12 cellular contexts compared by ENCODE assay signal in the genomic region with DNA sequence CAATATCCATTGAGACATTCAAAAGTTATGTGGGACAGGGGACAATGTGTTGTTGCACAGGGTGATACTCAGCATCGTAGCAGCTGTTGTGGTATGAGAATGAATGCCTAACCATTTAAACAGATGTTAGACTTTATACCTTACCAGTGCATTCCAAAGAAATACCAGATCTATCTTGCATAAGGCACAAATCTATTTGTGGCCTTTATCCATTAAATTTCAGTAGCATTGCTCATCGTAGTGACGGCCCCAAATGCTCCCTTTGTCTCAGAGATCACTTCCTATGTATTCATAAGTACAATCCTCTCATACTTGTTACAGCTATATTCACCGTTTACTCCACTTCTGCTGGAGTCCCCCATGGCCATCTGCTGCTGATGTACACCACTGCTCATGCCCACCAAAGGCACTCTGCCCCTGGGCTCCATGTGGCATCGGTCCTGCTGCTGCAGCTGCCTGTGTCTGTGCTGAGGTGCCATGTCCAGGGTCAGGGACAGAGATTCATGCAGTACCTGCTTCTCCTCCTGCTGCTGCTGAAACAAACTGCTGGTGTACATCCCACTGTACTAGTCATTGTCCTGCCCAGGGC.
DNase-seq lines count a peak whose midpoint lies in the region; ATAC-seq and TF ChIP-seq lines count a peak whose summit lies in the region.
"Had no signal": no experiment of that assay in that cellular context is flagged by ENCODE, and none has a peak within 500 bp of the region (broad histone marks: within the 10 kb centered on the region; RNA-seq: fewer than 3 reads in every experiment).

No MANE protein-coding gene starts in this region.

- no peaks in the 10 kb centered on the region for H3K36me3 Mint-ChIP-seq in activated naive CD4-positive, alpha-beta T cell treated with anti-CD3 and anti-CD28 coated beads, Interleukin-2, amount 10 ng/mL, durations not matched to agents 7 days and 5 days
- no peaks in the 10 kb centered on the region for H3K36me3 Mint-ChIP-seq in activated CD8-positive, alpha-beta T cell treated with anti-CD3 and anti-CD28 coated beads, Interleukin-2, amount 10 ng/mL, durations not matched to agents 7 days and 5 days (ENCODE audit: low read depth)

- ATAC-seq in PC-3 (peak; percentile 66), GM18517 (IDR thresholded peaks at IDR 0.05; ENCODE audit: unreplicated experiment) (no peak)
- ATAC-seq in activated CD8-positive, alpha-beta T cell treated with anti-CD3 and anti-CD28 coated beads, Interleukin-2, amount 10 ng/mL, durations not matched to agents 7 days and 5 days, result no peak
- ATAC-seq: left colon had no signal

- no peaks in the 10 kb centered on the region for H3K9me3 ChIP-seq in PC-3 (ENCODE audit: low read length)
- H3K9me3 ChIP-seq in muscle layer of duodenum (ENCODE audit: control insufficient read depth in 1 of 2, low read length in 2 of 2), result no peaks in the 10 kb centered on the region
- H3K9me3 ChIP-seq: testis had no signal

- POLR2A ChIA-PET in PC-3 (lab: Charles Lee; ENCODE audit: unreplicated experiment), result interaction anchor here (0.7 kb wide), 1 partner anchor 95 kb away, joined by 3 read pairs; no protein-coding TSS in a partner anchor
- POLR2A ChIA-PET in activated CD8-positive, alpha-beta T cell treated with anti-CD3 and anti-CD28 coated beads, Interleukin-2, amount 10 ng/mL, durations not matched to agents 7 days and 5 days (lab: Charles Lee), result no interaction called here

- no peaks in the 10 kb centered on the region for H3K9me2 ChIP-seq in PC-3 (replicated peaks; ENCODE audit: low read length)

- TF ChIP-seq CTCF in PC-3 (conservative IDR thresholded peaks at IDR 0.05; ENCODE audit: low read depth, low read length), result no peak

- H3F3A ChIP-seq in PC-3 (ENCODE audit: low read length, unreplicated experiment), result peaks cover 15% of the 10 kb centered on the region

- no peak overlapping the region for H3K9ac ChIP-seq in PC-3 (ENCODE audit: low read length)

- peak overlapping the region; percentile 47 for H3K4me3 ChIP-seq in PC-3 (ENCODE audit: low read length)
- H3K4me3 ChIP-seq in muscle layer of duodenum (ENCODE audit: low read depth in 1 of 2, low read length in 2 of 2), result peak overlapping the region in 1 of 2 donors; percentile 11
- H3K4me3 ChIP-seq: testis had no signal

- no peak overlapping the region for H3K4me3 Mint-ChIP-seq in activated naive CD4-positive, alpha-beta T cell treated with anti-CD3 and anti-CD28 coated beads, Interleukin-2, amount 10 ng/mL, durations not matched to agents 7 days and 5 days
- no peak overlapping the region for H3K4me3 Mint-ChIP-seq in activated CD8-positive, alpha-beta T cell treated with anti-CD3 and anti-CD28 coated beads, Interleukin-2, amount 10 ng/mL, durations not matched to agents 7 days and 5 days

- H3K4me1 ChIP-seq in PC-3 (ENCODE audit: insufficient read depth, low read length), result peaks cover 56% of the 10 kb centered on the region
- peaks cover 0 to 19% of the 10 kb centered on the region in 2 donors for H3K4me1 ChIP-seq in muscle layer of duodenum (ENCODE audit: control insufficient read depth in 1 of 2, insufficient read depth in 2 of 2, low read length in 2 of 2)
- H3K4me1 ChIP-seq: testis had no signal

- H3K27ac Mint-ChIP-seq in activated naive CD4-positive, alpha-beta T cell treated with anti-CD3 and anti-CD28 coated beads, Interleukin-2, amount 10 ng/mL, durations not matched to agents 7 days and 5 days, result no peak overlapping the region
- H3K27ac Mint-ChIP-seq in activated CD8-positive, alpha-beta T cell treated with anti-CD3 and anti-CD28 coated beads, Interleukin-2, amount 10 ng/mL, durations not matched to agents 7 days and 5 days, result no peak overlapping the region

- H4K20me1 ChIP-seq in PC-3 (ENCODE audit: low read length), result no peaks in the 10 kb centered on the region

- no peaks in the 10 kb centered on the region for H3K4me1 Mint-ChIP-seq in activated naive CD4-positive, alpha-beta T cell treated with anti-CD3 and anti-CD28 coated beads, Interleukin-2, amount 10 ng/mL, durations not matched to agents 7 days and 5 days
- H3K4me1 Mint-ChIP-seq in activated CD8-positive, alpha-beta T cell treated with anti-CD3 and anti-CD28 coated beads, Interleukin-2, amount 10 ng/mL, durations not matched to agents 7 days and 5 days (ENCODE audit: low read depth), result no peaks in the 10 kb centered on the region

- DNase-seq in AG08396 (ENCODE audit: low spot score), result peak; percentile 57
- peak; percentile 92 for DNase-seq in PC-3
- DNase-seq in epidermal melanocyte (ENCODE audit: insufficient read length, low spot score), result peak; percentile 21
- no peak for DNase-seq in activated naive CD4-positive, alpha-beta T cell treated with anti-CD3 and anti-CD28 coated beads, Interleukin-2, amount 10 ng/mL, durations not matched to agents 7 days and 5 days
- DNase-seq in 8988T, result no peak
- DNase-seq in activated CD8-positive, alpha-beta T cell treated with anti-CD3 and anti-CD28 coated beads, Interleukin-2, amount 10 ng/mL, durations not matched to agents 7 days and 5 days, result no peak
- DNase-seq: activated CD4-positive, alpha-beta T cell treated with anti-CD3 and anti-CD28 coated beads for 4 hours; left colon; stimulated activated CD4-positive, alpha-beta T cell treated with anti-CD3 and anti-CD28 coated beads, Interleukin-15, amount 100 ng/mL, for 24 hours; testis had no signal

- intact Hi-C loops in PC-3 (cut with micrococcal nuclease), result loop anchor here (1.0 to 5.0 kb wide), 3 partner anchors 23 to 278 kb away; a partner anchor contains a TSS

- no peaks in the 10 kb centered on the region for H3K9me3 Mint-ChIP-seq in activated naive CD4-positive, alpha-beta T cell treated with anti-CD3 and anti-CD28 coated beads, Interleukin-2, amount 10 ng/mL, durations not matched to agents 7 days and 5 days
- H3K9me3 Mint-ChIP-seq in activated CD8-positive, alpha-beta T cell treated with anti-CD3 and anti-CD28 coated beads, Interleukin-2, amount 10 ng/mL, durations not matched to agents 7 days and 5 days (ENCODE audit: insufficient read depth), result no peaks in the 10 kb centered on the region

- H3K27ac ChIP-seq in PC-3 (ENCODE audit: low read length) (peak overlapping the region; percentile 67), muscle layer of duodenum (ENCODE audit: low read length) (peak overlapping the region; percentile 82)

- H3K27me3 Mint-ChIP-seq in activated naive CD4-positive, alpha-beta T cell treated with anti-CD3 and anti-CD28 coated beads, Interleukin-2, amount 10 ng/mL, durations not matched to agents 7 days and 5 days, result peaks cover 5% of the 10 kb centered on the region
- H3K27me3 Mint-ChIP-seq in activated CD8-positive, alpha-beta T cell treated with anti-CD3 and anti-CD28 coated beads, Interleukin-2, amount 10 ng/mL, durations not matched to agents 7 days and 5 days (ENCODE audit: low read depth), result peaks cover 9% of the 10 kb centered on the region

- CTCF ChIA-PET in PC-3 (lab: Charles Lee), result interaction anchor here (1.2 kb wide), 1 partner anchor 96 kb away, joined by 6 read pairs; a partner anchor contains a TSS
- CTCF ChIA-PET in activated naive CD4-positive, alpha-beta T cell treated with anti-CD3 and anti-CD28 coated beads, Interleukin-2, amount 10 ng/mL, durations not matched to agents 7 days and 5 days (lab: Charles Lee), result interaction anchor here (2.8 kb wide), 1 partner anchor 293 kb away, joined by 10 read pairs; no protein-coding TSS in a partner anchor
- CTCF ChIA-PET in activated CD8-positive, alpha-beta T cell treated with anti-CD3 and anti-CD28 coated beads, Interleukin-2, amount 10 ng/mL, durations not matched to agents 7 days and 5 days (lab: Charles Lee), result interaction anchor here (0.7 to 1.8 kb wide), 2 partner anchors 23 to 98 kb away, joined by 3 to 6 read pairs; no protein-coding TSS in a partner anchor

- H3K36me3 ChIP-seq in PC-3 (ENCODE audit: low read depth, low read length), result no peaks in the 10 kb centered on the region
- no peaks in the 10 kb centered on the region for H3K36me3 ChIP-seq in muscle layer of duodenum (ENCODE audit: control insufficient read depth in 1 of 2, insufficient read depth in 2 of 2, low read length in 2 of 2)

- H3K79me2 ChIP-seq in PC-3 (ENCODE audit: low read length), result no peaks in the 10 kb centered on the region

- BruUV-seq in PC-3 (replicated peaks; lab: Mats Ljungman, UMichigan), result no TSS peak

- H3K4me2 ChIP-seq in PC-3 (ENCODE audit: low read length), result peak overlapping the region; percentile 82

- H3K27me3 ChIP-seq in PC-3 (ENCODE audit: low read length) (no peaks in the 10 kb centered on the region), muscle layer of duodenum (ENCODE audit: low read depth, low read length) (no peaks in the 10 kb centered on the region)
- H3K27me3 ChIP-seq: testis had no signal

- H2AFZ ChIP-seq in PC-3 (ENCODE audit: low read length), result peak overlapping the region; percentile 48

Comparison
In these comparisons a context has a peak if more than half of its experiments do, and no peak if none do; other contexts are left out.
1. DNase-seq: peak in AG08396 (single experiment), PC-3 (single experiment) and epidermal melanocyte (single experiment); none in activated naive CD4-positive, alpha-beta T cell treated with anti-CD3 and anti-CD28 coated beads, Interleukin-2, amount 10 ng/mL, durations not matched to agents 7 days and 5 days (single experiment), 8988T (single experiment) and activated CD8-positive, alpha-beta T cell treated with anti-CD3 and anti-CD28 coated beads, Interleukin-2, amount 10 ng/mL, durations not matched to agents 7 days and 5 days (single experiment).